ENCODE assay signal across 8 cellular contexts in genomic region chr2:45650851-45651414, GRCh38. TPM values are rescaled to one million over a fixed set of nuclear protein-coding genes. Genes with fewer than 3 reads are reported as not detected.
DNase-seq lines count a peak whose midpoint lies in the region; ATAC-seq, FAIRE-seq and TF ChIP-seq lines count a peak whose summit lies in the region.

No MANE protein-coding gene starts in this region.

- no peaks in the 10 kb centered on the region for H3K79me2 ChIP-seq in keratinocyte (ENCODE audit: control insufficient read depth, insufficient read depth, low read length)

- ATAC-seq in GM18867 (IDR thresholded peaks at IDR 0.05; ENCODE audit: unreplicated experiment) (peak; percentile 84), HG03097 (IDR thresholded peaks at IDR 0.05; ENCODE audit: low FRiP score, unreplicated experiment) (peak; percentile 69)

- H2AFZ ChIP-seq in keratinocyte (ENCODE audit: control insufficient read depth, low read length), result peak overlapping the region; percentile 84

- H3K4me1 ChIP-seq in keratinocyte (ENCODE audit: control insufficient read depth, extremely low read depth, insufficient read depth, low read length), result peaks cover 14% of the 10 kb centered on the region

- peak overlapping the region; percentile 73 for H3K27ac ChIP-seq in keratinocyte (ENCODE audit: control insufficient read depth, insufficient read depth, low read length)

- DNase-seq in AG08396 (ENCODE audit: low spot score) (peak; percentile 94), NCI-H226 (peak; percentile 94), keratinocyte (ENCODE audit: low read depth, low spot score) (peak; percentile 57)
- peak; percentile 89 for DNase-seq in activated CD4-positive, CD25-positive, alpha-beta regulatory T cell treated with anti-CD3 and anti-CD28 coated beads, Interleukin-2, amount 50 U/mL, for 16 hours (ENCODE audit: low read depth, low spot score)
- DNase-seq in central memory CD4-positive, alpha-beta T cell, result peak; percentile 96
- DNase-seq in stimulated activated CD4-positive, alpha-beta T cell treated with anti-CD3 and anti-CD28 coated beads, Interleukin-12 subunit alpha, Interleukin-12 subunit beta, amount 100 ng/mL, for 4 hours, result peak; percentile 83

- H3K9me1 ChIP-seq in keratinocyte (ENCODE audit: control insufficient read depth, extremely low read depth, insufficient read depth, low read length), result no peaks in the 10 kb centered on the region

- H3K9me3 ChIP-seq in keratinocyte (ENCODE audit: control insufficient read depth, low read depth, low read length), result no peaks in the 10 kb centered on the region

- dilution Hi-C loops in keratinocyte (cut with MboI; ENCODE audit: extremely low pct_ligation_motif_present, low sequenced_read_pairs), result no loop called here

- peak; percentile 73 for FAIRE-seq in keratinocyte (lab: Jason Lieb, UNC)

- no peaks in the 10 kb centered on the region for H3K27me3 ChIP-seq in keratinocyte (ENCODE audit: control insufficient read depth, extremely low read depth, insufficient read depth, low read length)

- H3K4me3 ChIP-seq in keratinocyte (ENCODE audit: control insufficient read depth in 2 of 3, extremely low read depth in 1 of 3, insufficient read depth in 2 of 3, low read depth in 1 of 3, low read length in 3 of 3), result peak overlapping the region; percentile 80 to 94 (median 86)

- TF ChIP-seq CTCF in keratinocyte (optimal IDR thresholded peaks at IDR 0.05 in 1 of 3, IDR thresholded peaks at IDR 0.05 in 1 of 3, conservative IDR thresholded peaks at IDR 0.05 in 1 of 3; ENCODE audit: extremely low read depth in 1 of 3, insufficient read depth in 2 of 3, low read length in 3 of 3), result peak; percentile 30 to 66 (median 43)

- H3K9ac ChIP-seq in keratinocyte (ENCODE audit: control insufficient read depth, extremely low read depth, insufficient read depth, low read length), result peak overlapping the region; percentile 82

- no peaks in the 10 kb centered on the region for H3K36me3 ChIP-seq in keratinocyte (ENCODE audit: control insufficient read depth in 2 of 2, extremely low read depth in 1 of 2, insufficient read depth in 2 of 2, low read length in 2 of 2)

- H4K20me1 ChIP-seq in keratinocyte (ENCODE audit: control insufficient read depth, extremely low read depth, insufficient read depth, low read length), result no peaks in the 10 kb centered on the region

- peak overlapping the region; percentile 91 for H3K4me2 ChIP-seq in keratinocyte (ENCODE audit: control insufficient read depth, extremely low read depth, insufficient read depth, low read depth, low read length)

RNA-seq across cellular contexts. Expression of gene PRKCE, which starts 0.5 kb away (rescaled TPM):
- polyA plus RNA-seq in keratinocyte, result 1.5 to 2.0 TPM (median 2.0 TPM) in 3 replicates
- polyA plus RNA-seq in keratinocyte (2011; ENCODE audit: low read depth), result 1.8 TPM
- polyA plus RNA-seq in keratinocyte (2011; cell fraction: cytosol; rRNA removed), result 1.0 TPM in 2 replicates
- 2.5 and 3.1 TPM in 2 replicates for polyA plus RNA-seq in keratinocyte (2011; cell fraction: nucleus; rRNA removed)
- polyA plus RNA-seq in keratinocyte (2012; ENCODE audit: low replicate concordance), result 1.4 and 2.3 TPM in 2 replicates
- 5.0 to 7.1 TPM (median 5.1 TPM) in 3 replicates for polyA minus RNA-seq in keratinocyte
- polyA minus RNA-seq in keratinocyte (2011; cell fraction: cytosol; rRNA and poly(A)+ RNA removed), result 3.1 TPM
- 8.7 and 11.6 TPM in 2 replicates for polyA minus RNA-seq in keratinocyte (2011; cell fraction: nucleus; rRNA and poly(A)+ RNA removed)

RNA-seq across cellular contexts. Expression of gene SRBD1, which starts 39.9 kb away (rescaled TPM):
- 5.8 to 8.8 TPM (median 5.9 TPM) in 3 replicates for polyA plus RNA-seq in keratinocyte
- 4.1 TPM for polyA plus RNA-seq in keratinocyte (2011; ENCODE audit: low read depth)
- polyA plus RNA-seq in keratinocyte (2011; cell fraction: cytosol; rRNA removed), result 4.0 and 7.0 TPM in 2 replicates
- polyA plus RNA-seq in keratinocyte (2011; cell fraction: nucleus; rRNA removed), result 7.5 and 8.6 TPM in 2 replicates
- 3.7 and 7.9 TPM in 2 replicates for polyA plus RNA-seq in keratinocyte (2012; ENCODE audit: low replicate concordance)
- 1.7 to 20.6 TPM (median 8.5 TPM) in 3 replicates for polyA minus RNA-seq in keratinocyte
- 4.8 TPM for polyA minus RNA-seq in keratinocyte (2011; cell fraction: cytosol; rRNA and poly(A)+ RNA removed)
- polyA minus RNA-seq in keratinocyte (2011; cell fraction: nucleus; rRNA and poly(A)+ RNA removed), result 11.3 and 29.3 TPM in 2 replicates

Comparison
In these comparisons a context has a peak if more than half of its experiments do, and no peak if none do; other contexts are left out.
1. Peak in every context shown above with its lines: DNase-seq, ATAC-seq, H3K4me3 ChIP-seq and H3K27ac ChIP-seq.